In genomic region chr1:232873412-232873811, GRCh38 we compare ENCODE assay signal across 21 cellular contexts.
"Had no signal": no experiment of that assay in that cellular context is flagged by ENCODE, and none has a peak within 500 bp of the region (broad histone marks: within the 10 kb centered on the region; RNA-seq: fewer than 3 reads in every experiment).

No MANE protein-coding gene starts in this region.

- H3K4me1 ChIP-seq: testis, upper lobe of left lung had no signal

- DNase-seq: activated CD4-positive, alpha-beta memory T cell treated with anti-CD3 and anti-CD28 coated beads for 36 hours; activated CD4-positive, alpha-beta T cell treated with anti-CD3 and anti-CD28 coated beads for 36 hours; activated naive CD8-positive, alpha-beta T cell treated with anti-CD3 and anti-CD28 coated beads for 36 hours; amniotic stem cell; effector memory CD4-positive, alpha-beta T cell; foreskin melanocyte; glutamatergic neuron; hippocampal formation; ovary; psoas muscle; right lobe of liver; small intestine; stimulated activated CD4-positive, alpha-beta T cell treated with anti-CD3 and anti-CD28 coated beads, Interleukin-4, amount 100 ng/mL, for 24 hours; testis; upper lobe of left lung had no signal

- H3K36me3 Mint-ChIP-seq: activated CD4-positive, alpha-beta memory T cell treated with anti-CD3 and anti-CD28 coated beads for 36 hours; activated naive CD8-positive, alpha-beta T cell treated with anti-CD3 and anti-CD28 coated beads for 36 hours; stimulated activated effector memory CD8-positive, alpha-beta T cell treated with anti-CD3 and anti-CD28 coated beads, Interleukin-12 subunit alpha, Interleukin-12 subunit beta, amount 100 ng/mL, for 72 hours; WTC11 had no signal

- H3K9me3 Mint-ChIP-seq: activated CD4-positive, alpha-beta memory T cell treated with anti-CD3 and anti-CD28 coated beads for 36 hours; stimulated activated effector memory CD8-positive, alpha-beta T cell treated with anti-CD3 and anti-CD28 coated beads, Interleukin-12 subunit alpha, Interleukin-12 subunit beta, amount 100 ng/mL, for 72 hours; WTC11 had no signal

- H3K27me3 ChIP-seq: cardiac muscle cell, ovary, right lobe of liver, testis, upper lobe of left lung had no signal

- H3K27me3 Mint-ChIP-seq: dendritic cell treated with granulocyte-macrophage colony-stimulating factor and Interleukin-4, amounts not matched to agents 40 ng/mL and 50 ng/mL, for 4 days had no signal

- H3K9me3 ChIP-seq: ovary, psoas muscle, right lobe of liver, testis, upper lobe of left lung had no signal

- H3K27ac ChIP-seq: cardiac muscle cell, ovary, psoas muscle, right lobe of liver, testis, upper lobe of left lung had no signal

- FAIRE-seq: endothelial cell of umbilical vein, islet of Langerhans, small intestine had no signal

- H3K4me3 ChIP-seq: cardiac muscle cell, ovary, psoas muscle, right lobe of liver, testis, upper lobe of left lung had no signal

- H3K36me3 ChIP-seq: cardiac muscle cell, ovary, right lobe of liver, upper lobe of left lung had no signal

- H3K4me3 Mint-ChIP-seq: activated CD4-positive, alpha-beta memory T cell treated with anti-CD3 and anti-CD28 coated beads for 36 hours; activated CD4-positive, alpha-beta T cell treated with anti-CD3 and anti-CD28 coated beads for 36 hours; activated naive CD8-positive, alpha-beta T cell treated with anti-CD3 and anti-CD28 coated beads for 36 hours; dendritic cell treated with granulocyte-macrophage colony-stimulating factor and Interleukin-4, amounts not matched to agents 40 ng/mL and 50 ng/mL, for 4 days; stimulated activated effector memory CD8-positive, alpha-beta T cell treated with anti-CD3 and anti-CD28 coated beads, Interleukin-12 subunit alpha, Interleukin-12 subunit beta, amount 100 ng/mL, for 72 hours; WTC11 had no signal

- H3K27ac Mint-ChIP-seq: activated CD4-positive, alpha-beta memory T cell treated with anti-CD3 and anti-CD28 coated beads for 36 hours; activated CD4-positive, alpha-beta T cell treated with anti-CD3 and anti-CD28 coated beads for 36 hours; activated naive CD8-positive, alpha-beta T cell treated with anti-CD3 and anti-CD28 coated beads for 36 hours; dendritic cell treated with granulocyte-macrophage colony-stimulating factor and Interleukin-4, amounts not matched to agents 40 ng/mL and 50 ng/mL, for 4 days; stimulated activated effector memory CD8-positive, alpha-beta T cell treated with anti-CD3 and anti-CD28 coated beads, Interleukin-12 subunit alpha, Interleukin-12 subunit beta, amount 100 ng/mL, for 72 hours; WTC11 had no signal

- ATAC-seq: activated CD4-positive, alpha-beta T cell treated with anti-CD3 and anti-CD28 coated beads for 36 hours; psoas muscle; right lobe of liver; stimulated activated effector memory CD8-positive, alpha-beta T cell treated with anti-CD3 and anti-CD28 coated beads, Interleukin-12 subunit alpha, Interleukin-12 subunit beta, amount 100 ng/mL, for 72 hours; WTC11 had no signal
